23 cellular contexts compared by ENCODE assay signal in genomic region chr3:197201840-197202452, GRCh38.
"Had no signal": no experiment of that assay in that cellular context is flagged by ENCODE, and none has a peak within 500 bp of the region (broad histone marks: within the 10 kb centered on the region; RNA-seq: fewer than 3 reads in every experiment).

No MANE protein-coding gene starts in this region.

- H3K36me3 Mint-ChIP-seq: activated naive CD4-positive, alpha-beta T cell treated with anti-CD3 and anti-CD28 coated beads, Interleukin-2, amount 50 U/mL, for 72 hours; brain; natural killer cell had no signal

- H3K36me3 ChIP-seq: thyroid gland had no signal

- FAIRE-seq: kidney, urothelium cell line had no signal

- H3K9me3 Mint-ChIP-seq: activated naive CD4-positive, alpha-beta T cell treated with anti-CD3 and anti-CD28 coated beads, Interleukin-2, amount 50 U/mL, for 72 hours; activated T-helper 1 cell treated with anti-CD3 and anti-CD28 coated beads, Interleukin-12 subunit alpha, Interleukin-12 subunit beta, Interleukin-2, Interleukin-4 antibody, amounts not matched to agents 30 ng/mL and 10 ng/mL and 1 ng/mL, durations not matched to agents 14 hours and 24 hours and 36 hours; brain; natural killer cell had no signal

- H3K4me3 Mint-ChIP-seq: activated CD8-positive, alpha-beta T cell treated with anti-CD3 and anti-CD28 coated beads, Interleukin-2, amount 10 ng/mL, durations not matched to agents 7 days and 5 days; activated T-helper 1 cell treated with anti-CD3 and anti-CD28 coated beads, Interleukin-12 subunit alpha, Interleukin-12 subunit beta, Interleukin-2, Interleukin-4 antibody, amounts not matched to agents 30 ng/mL and 10 ng/mL and 1 ng/mL, durations not matched to agents 14 hours and 24 hours and 36 hours; brain; natural killer cell had no signal

- H3K9me3 ChIP-seq: thyroid gland had no signal

- H3K27me3 Mint-ChIP-seq: brain, progenitor cell of endocrine pancreas had no signal

- ATAC-seq: activated CD8-positive, alpha-beta T cell treated with anti-CD3 and anti-CD28 coated beads, Interleukin-2, amount 10 ng/mL, durations not matched to agents 7 days and 5 days; activated naive CD4-positive, alpha-beta T cell treated with anti-CD3 and anti-CD28 coated beads, Interleukin-2, amount 50 U/mL, for 72 hours; esophagus mucosa; natural killer cell had no signal

- H3K4me3 ChIP-seq: thyroid gland had no signal

- DNase-seq: activated CD4-positive, alpha-beta T cell treated with anti-CD3 and anti-CD28 coated beads for 1 hour; activated CD4-positive, alpha-beta T cell treated with anti-CD3 and anti-CD28 coated beads, Interleukin-2, amount 50 U/mL, for 1 hour; activated CD8-positive, alpha-beta T cell treated with anti-CD3 and anti-CD28 coated beads, Interleukin-2, amount 10 ng/mL, durations not matched to agents 7 days and 5 days; activated gamma-delta T cell; aorta; caudate nucleus; dermis blood vessel endothelial cell; effector CD8-positive, alpha-beta T cell; foreskin melanocyte; kidney; midbrain; natural killer cell; retina; stimulated activated CD4-positive, alpha-beta T cell treated with anti-CD3 and anti-CD28 coated beads, Interleukin-4, amount 100 ng/mL, for 24 hours; stimulated activated naive CD4-positive, alpha-beta T cell treated with Interleukin-2 at 50 U/mL for 16 hours; T-helper 9 cell; thyroid gland had no signal

- H3K27ac ChIP-seq: thyroid gland had no signal

- H3K27me3 ChIP-seq: thyroid gland had no signal

- H3K27ac Mint-ChIP-seq: activated CD8-positive, alpha-beta T cell treated with anti-CD3 and anti-CD28 coated beads, Interleukin-2, amount 10 ng/mL, durations not matched to agents 7 days and 5 days; activated naive CD4-positive, alpha-beta T cell treated with anti-CD3 and anti-CD28 coated beads, Interleukin-2, amount 50 U/mL, for 72 hours; activated T-helper 1 cell treated with anti-CD3 and anti-CD28 coated beads, Interleukin-12 subunit alpha, Interleukin-12 subunit beta, Interleukin-2, Interleukin-4 antibody, amounts not matched to agents 30 ng/mL and 10 ng/mL and 1 ng/mL, durations not matched to agents 14 hours and 24 hours and 36 hours; brain; progenitor cell of endocrine pancreas had no signal
